In genomic region chr3:171828852-171829770, GRCh38 we compare ENCODE assay signal across 12 cellular contexts. TPM values are rescaled to one million over a fixed set of nuclear protein-coding genes. Genes with fewer than 3 reads are reported as not detected.
A peak's percentile ranks its signal among the peaks of the same experiment; 100 is the strongest.
DNase-seq lines count a peak whose midpoint lies in the region; ATAC-seq and TF ChIP-seq lines count a peak whose summit lies in the region.
"Had no signal": no experiment of that assay in that cellular context is flagged by ENCODE, and none has a peak within 500 bp of the region (broad histone marks: within the 10 kb centered on the region; RNA-seq: fewer than 3 reads in every experiment).

No MANE protein-coding gene starts in this region.

- peaks cover 2% of the 10 kb centered on the region for H3K4me1 Mint-ChIP-seq in activated naive CD8-positive, alpha-beta T cell treated with anti-CD3 and anti-CD28 coated beads for 36 hours
- peaks cover 6% of the 10 kb centered on the region for H3K4me1 Mint-ChIP-seq in activated T-helper 2 cell treated with anti-CD3 and anti-CD28 coated beads, Interferon-gamma antibody, Interleukin-2, Interleukin-4, amounts not matched to agents 10 μg/mL and 5 μg/mL and 100 μg/mL, durations not matched to agents 14 hours and 24 hours and 36 hours (ENCODE audit: low read depth)

- H3K27ac Mint-ChIP-seq in activated naive CD8-positive, alpha-beta T cell treated with anti-CD3 and anti-CD28 coated beads for 36 hours, result no peak overlapping the region
- no peak overlapping the region for H3K27ac Mint-ChIP-seq in activated T-helper 2 cell treated with anti-CD3 and anti-CD28 coated beads, Interferon-gamma antibody, Interleukin-2, Interleukin-4, amounts not matched to agents 10 μg/mL and 5 μg/mL and 100 μg/mL, durations not matched to agents 14 hours and 24 hours and 36 hours
- H3K27ac Mint-ChIP-seq: activated CD4-positive, alpha-beta T cell treated with anti-CD3 and anti-CD28 coated beads, Interleukin-2, amount 10 ng/mL, durations not matched to agents 7 days and 5 days had no signal

- H3K9me3 ChIP-seq in lower lobe of right lung, result no peaks in the 10 kb centered on the region
- no peaks in the 10 kb centered on the region for H3K9me3 ChIP-seq in vagina
- H3K9me3 ChIP-seq: suprapubic skin had no signal

- H3K36me3 Mint-ChIP-seq in activated naive CD8-positive, alpha-beta T cell treated with anti-CD3 and anti-CD28 coated beads for 36 hours, result no peaks in the 10 kb centered on the region
- no peaks in the 10 kb centered on the region for H3K36me3 Mint-ChIP-seq in activated T-helper 2 cell treated with anti-CD3 and anti-CD28 coated beads, Interferon-gamma antibody, Interleukin-2, Interleukin-4, amounts not matched to agents 10 μg/mL and 5 μg/mL and 100 μg/mL, durations not matched to agents 14 hours and 24 hours and 36 hours (ENCODE audit: low read depth)

- no peak for TF ChIP-seq CTCF in lower lobe of right lung (IDR thresholded peaks at IDR 0.05)
- TF ChIP-seq CTCF in vagina (IDR thresholded peaks at IDR 0.05), result no peak

- peaks cover 31% of the 10 kb centered on the region for H3K27me3 Mint-ChIP-seq in activated naive CD8-positive, alpha-beta T cell treated with anti-CD3 and anti-CD28 coated beads for 36 hours
- peaks cover 44% of the 10 kb centered on the region for H3K27me3 Mint-ChIP-seq in activated T-helper 2 cell treated with anti-CD3 and anti-CD28 coated beads, Interferon-gamma antibody, Interleukin-2, Interleukin-4, amounts not matched to agents 10 μg/mL and 5 μg/mL and 100 μg/mL, durations not matched to agents 14 hours and 24 hours and 36 hours (ENCODE audit: low read depth)

- peaks cover 47% of the 10 kb centered on the region for H3K4me1 ChIP-seq in lower lobe of right lung
- peaks cover 26% of the 10 kb centered on the region for H3K4me1 ChIP-seq in vagina

- ATAC-seq in lower lobe of right lung, result peak; percentile 48 to 64

- H3K4me3 ChIP-seq in lower lobe of right lung (no peak overlapping the region), vagina (no peak overlapping the region)
- H3K4me3 ChIP-seq: suprapubic skin had no signal

- H3K27ac ChIP-seq in caudate nucleus (ENCODE audit: low read depth, low read length) (peak overlapping the region; percentile 69), lower lobe of right lung (peak overlapping the region; percentile 16), vagina (peak overlapping the region; percentile 51)

- H3K27me3 ChIP-seq in lower lobe of right lung (ENCODE audit: low read depth), result no peaks in the 10 kb centered on the region
- no peaks in the 10 kb centered on the region for H3K27me3 ChIP-seq in vagina
- H3K27me3 ChIP-seq: suprapubic skin had no signal

- DNase-seq in SIG-M5 treated with dmso at 0.1 percent for 504 hours (lab: John Stamatoyannopoulos, UW; ENCODE audit: unreplicated experiment) (peak; percentile 77), SIG-M5 (lab: John Stamatoyannopoulos, UW) (no peak), caudate nucleus (lab: John Stamatoyannopoulos, UW) (peak in 3 of 61 donors; percentile 13 to 22 (median 16)), lower lobe of right lung (no peak), vagina (ENCODE audit: extremely low spot score in 2 of 2) (no peak), RKO (ENCODE audit: low spot score) (no peak)
- DNase-seq in activated naive CD8-positive, alpha-beta T cell treated with anti-CD3 and anti-CD28 coated beads for 36 hours, result no peak
- no peak for DNase-seq in activated T-helper 2 cell treated with anti-CD3 and anti-CD28 coated beads, Interferon-gamma antibody, Interleukin-2, Interleukin-4, amounts not matched to agents 10 μg/mL and 5 μg/mL and 100 μg/mL, durations not matched to agents 14 hours and 24 hours and 36 hours (ENCODE audit: low spot score)
- DNase-seq: activated CD4-positive, alpha-beta T cell treated with anti-CD3 and anti-CD28 coated beads, Interleukin-2, amount 10 ng/mL, durations not matched to agents 7 days and 5 days; activated effector memory CD4-positive, alpha-beta T cell treated with Interleukin-2 at 50 U/mL for 16 hours; KG1 had no signal

- H3K36me3 ChIP-seq in lower lobe of right lung (no peaks in the 10 kb centered on the region), vagina (no peaks in the 10 kb centered on the region)
- H3K36me3 ChIP-seq: suprapubic skin had no signal

- H3K9me3 Mint-ChIP-seq in activated naive CD8-positive, alpha-beta T cell treated with anti-CD3 and anti-CD28 coated beads for 36 hours, result no peaks in the 10 kb centered on the region
- H3K9me3 Mint-ChIP-seq in activated T-helper 2 cell treated with anti-CD3 and anti-CD28 coated beads, Interferon-gamma antibody, Interleukin-2, Interleukin-4, amounts not matched to agents 10 μg/mL and 5 μg/mL and 100 μg/mL, durations not matched to agents 14 hours and 24 hours and 36 hours, result no peaks in the 10 kb centered on the region
- H3K9me3 Mint-ChIP-seq: activated CD4-positive, alpha-beta T cell treated with anti-CD3 and anti-CD28 coated beads, Interleukin-2, amount 10 ng/mL, durations not matched to agents 7 days and 5 days had no signal

- intact Hi-C loops in lower lobe of right lung (cut with DNase I) (no loop called here), vagina (cut with DNase I) (no loop called here)
- intact Hi-C loops in activated T-helper 2 cell treated with anti-CD3 and anti-CD28 coated beads, Interferon-gamma antibody, Interleukin-2, Interleukin-4, amounts not matched to agents 10 μg/mL and 5 μg/mL and 100 μg/mL, durations not matched to agents 14 hours and 24 hours and 36 hours (cut with micrococcal nuclease), result no loop called here

- no peak for TF ChIP-seq POLR2A in vagina (IDR thresholded peaks at IDR 0.05)

- no peak overlapping the region for H3K4me3 Mint-ChIP-seq in activated naive CD8-positive, alpha-beta T cell treated with anti-CD3 and anti-CD28 coated beads for 36 hours
- no peak overlapping the region for H3K4me3 Mint-ChIP-seq in activated T-helper 2 cell treated with anti-CD3 and anti-CD28 coated beads, Interferon-gamma antibody, Interleukin-2, Interleukin-4, amounts not matched to agents 10 μg/mL and 5 μg/mL and 100 μg/mL, durations not matched to agents 14 hours and 24 hours and 36 hours (ENCODE audit: low read depth)
- H3K4me3 Mint-ChIP-seq: activated CD4-positive, alpha-beta T cell treated with anti-CD3 and anti-CD28 coated beads, Interleukin-2, amount 10 ng/mL, durations not matched to agents 7 days and 5 days had no signal

RNA-seq across cellular contexts. Expression of gene TMEM212, which starts 14.0 kb away (rescaled TPM):
- total RNA-seq in lower lobe of right lung (5.2 TPM), vagina (not detected)
- total RNA-seq in activated naive CD8-positive, alpha-beta T cell treated with anti-CD3 and anti-CD28 coated beads for 36 hours, result not detected
- 0.09 TPM in 1 of 2 replicates, not detected in the other for total RNA-seq in activated T-helper 2 cell treated with anti-CD3 and anti-CD28 coated beads, Interferon-gamma antibody, Interleukin-2, Interleukin-4, amounts not matched to agents 10 μg/mL and 5 μg/mL and 100 μg/mL, durations not matched to agents 14 hours and 24 hours and 36 hours
- total RNA-seq: activated CD4-positive, alpha-beta T cell treated with anti-CD3 and anti-CD28 coated beads, Interleukin-2, amount 10 ng/mL, durations not matched to agents 7 days and 5 days; suprapubic skin had no signal

RNA-seq across cellular contexts. Expression of gene PLD1, which starts 18.8 kb away (rescaled TPM):
- total RNA-seq in lower lobe of right lung (27.7 TPM), vagina (35.6 TPM)
- total RNA-seq in activated naive CD8-positive, alpha-beta T cell treated with anti-CD3 and anti-CD28 coated beads for 36 hours, result under 1 TPM; 0.18 to 0.52 TPM
- total RNA-seq in activated T-helper 2 cell treated with anti-CD3 and anti-CD28 coated beads, Interferon-gamma antibody, Interleukin-2, Interleukin-4, amounts not matched to agents 10 μg/mL and 5 μg/mL and 100 μg/mL, durations not matched to agents 14 hours and 24 hours and 36 hours, result 1.0 and 1.1 TPM in 2 replicates

Comparison
In these comparisons a context has a peak if more than half of its experiments do, and no peak if none do; other contexts are left out.
1. H3K27ac ChIP-seq: peak in every context shown above with its lines; median percentile 69 in caudate nucleus; 51 in vagina; 16 in lower lobe of right lung.
2. RNA of gene PLD1, which starts 18.8 kb away (total RNA-seq): 35.6 TPM in vagina (single experiment) and 27.7 TPM in lower lobe of right lung (single experiment); 1.0 to 1.1 TPM in activated T-helper 2 cell treated with anti-CD3 and anti-CD28 coated beads, Interferon-gamma antibody, Interleukin-2, Interleukin-4, amounts not matched to agents 10 μg/mL and 5 μg/mL and 100 μg/mL, durations not matched to agents 14 hours and 24 hours and 36 hours and 0.18 to 0.52 TPM in activated naive CD8-positive, alpha-beta T cell treated with anti-CD3 and anti-CD28 coated beads for 36 hours; every median in the first group is over 10 times any median in the second.